ENCODE assay signal across 1 cellular context in the genomic region with DNA sequence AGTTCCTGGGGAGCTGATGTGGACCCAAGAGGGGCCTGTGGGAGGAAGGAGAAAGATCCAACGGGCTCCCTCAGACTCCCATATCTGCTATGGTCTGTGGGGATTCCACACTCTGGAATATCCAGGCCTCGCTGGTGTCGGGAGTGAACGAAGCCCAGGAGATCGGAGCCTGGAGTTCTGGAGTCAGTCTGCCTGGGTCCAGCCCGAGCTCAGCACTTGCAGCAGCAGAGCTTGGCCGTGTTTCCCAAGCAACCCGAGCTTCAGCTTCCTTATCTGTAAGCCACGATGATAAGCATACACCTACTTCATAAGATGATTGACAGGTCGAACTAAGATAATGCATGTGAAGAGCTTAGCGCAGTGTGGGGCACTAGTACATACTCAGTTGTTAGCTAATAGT.
TF ChIP-seq lines count a peak whose summit lies in the region.

No MANE protein-coding gene starts in this region.

TF ChIP-seq in K562, 482 proteins besides CTCF, POLR2A, EP300 and RAD21 (continued from another document):
- TF ChIP-seq, protein P1, sequence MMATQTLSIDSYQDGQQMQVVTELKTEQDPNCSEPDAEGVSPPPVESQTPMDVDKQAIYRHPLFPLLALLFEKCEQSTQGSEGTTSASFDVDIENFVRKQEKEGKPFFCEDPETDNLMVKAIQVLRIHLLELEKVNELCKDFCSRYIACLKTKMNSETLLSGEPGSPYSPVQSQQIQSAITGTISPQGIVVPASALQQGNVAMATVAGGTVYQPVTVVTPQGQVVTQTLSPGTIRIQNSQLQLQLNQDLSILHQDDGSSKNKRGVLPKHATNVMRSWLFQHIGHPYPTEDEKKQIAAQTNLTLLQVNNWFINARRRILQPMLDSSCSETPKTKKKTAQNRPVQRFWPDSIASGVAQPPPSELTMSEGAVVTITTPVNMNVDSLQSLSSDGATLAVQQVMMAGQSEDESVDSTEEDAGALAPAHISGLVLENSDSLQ (IDR thresholded peaks at IDR 0.05) = peak; percentile 96
- TF ChIP-seq CTBP1 (IDR thresholded peaks at IDR 0.05; ENCODE audit: borderline replicate concordance) (peak; percentile 73; the same call in 1 of the 2 replicates), ARID1B (IDR thresholded peaks at IDR 0.05) (peak; percentile 49; the same call in 1 of the 2 replicates), PHF8 (IDR thresholded peaks at IDR 0.05; ENCODE audit: borderline replicate concordance, low read length) (no peak), CBFA2T3 (IDR thresholded peaks at IDR 0.05) (peak; percentile 14; the same call in 1 of the 2 replicates), SIN3A (IDR thresholded peaks at IDR 0.05; ENCODE audit: borderline replicate concordance in 2 of 2, control insufficient read depth in 1 of 2, low read depth in 2 of 2, low read length in 2 of 2) (no peak), ZNF695 (CRISPR knock-in tag; IDR thresholded peaks at IDR 0.05) (no peak), RFX1 (IDR thresholded peaks at IDR 0.05) (peak; percentile 46), CXXC5 (CRISPR knock-in tag; IDR thresholded peaks at IDR 0.05) (0 out of 2 replicates have a peak, but pooled peaks have one; percentile 35)
- TF ChIP-seq, protein P2, sequence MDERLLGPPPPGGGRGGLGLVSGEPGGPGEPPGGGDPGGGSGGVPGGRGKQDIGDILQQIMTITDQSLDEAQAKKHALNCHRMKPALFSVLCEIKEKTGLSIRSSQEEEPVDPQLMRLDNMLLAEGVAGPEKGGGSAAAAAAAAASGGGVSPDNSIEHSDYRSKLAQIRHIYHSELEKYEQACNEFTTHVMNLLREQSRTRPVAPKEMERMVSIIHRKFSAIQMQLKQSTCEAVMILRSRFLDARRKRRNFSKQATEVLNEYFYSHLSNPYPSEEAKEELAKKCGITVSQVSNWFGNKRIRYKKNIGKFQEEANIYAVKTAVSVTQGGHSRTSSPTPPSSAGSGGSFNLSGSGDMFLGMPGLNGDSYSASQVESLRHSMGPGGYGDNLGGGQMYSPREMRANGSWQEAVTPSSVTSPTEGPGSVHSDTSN (CRISPR knock-in tag; IDR thresholded peaks at IDR 0.05; ENCODE audit: low read depth) = peak; percentile 71
- TF ChIP-seq, protein P2 (tag; conservative IDR thresholded peaks at IDR 0.05; ENCODE audit: low read depth) = peak; percentile 86
